Comparison of ENCODE assay signal across 28 cellular contexts in the genomic region with DNA sequence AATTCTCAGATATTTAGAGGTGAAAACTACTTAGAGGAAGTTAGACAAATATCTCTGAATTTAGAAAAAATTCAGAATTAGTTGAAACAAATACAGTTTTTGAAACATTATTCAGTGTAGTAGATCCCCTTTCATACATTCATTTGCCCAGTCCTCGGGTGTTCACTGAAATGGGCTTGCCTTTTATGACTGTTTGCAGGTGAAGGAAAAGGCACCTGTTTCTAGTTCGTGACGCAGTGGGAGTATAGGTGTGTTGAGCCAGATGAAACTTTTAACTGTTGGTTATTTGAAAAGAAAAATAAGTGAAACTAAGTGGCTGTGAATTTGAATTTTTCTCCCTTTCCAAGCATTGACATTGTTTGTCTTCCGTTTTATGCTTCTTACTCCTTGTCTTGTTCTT. TPM values are rescaled to one million over a fixed set of nuclear protein-coding genes. Genes with fewer than 3 reads are reported as not detected.
DNase-seq lines count a peak whose midpoint lies in the region; ATAC-seq, FAIRE-seq and TF ChIP-seq lines count a peak whose summit lies in the region.
"Had no signal": no experiment of that assay in that cellular context is flagged by ENCODE, and none has a peak within 500 bp of the region (broad histone marks: within the 10 kb centered on the region; RNA-seq: fewer than 3 reads in every experiment).

No MANE protein-coding gene starts in this region.

- no peaks in the 10 kb centered on the region for H4K20me1 ChIP-seq in OCI-LY3 (ENCODE audit: insufficient read depth, low read length)
- H4K20me1 ChIP-seq: BLaER1 had no signal

- peaks cover 17% of the 10 kb centered on the region for H3K4me1 Mint-ChIP-seq in mesothelial cell of epicardium

- no peak for ATAC-seq in sciatic nerve
- ATAC-seq in GM19324 (IDR thresholded peaks at IDR 0.05; ENCODE audit: low FRiP score, unreplicated experiment): no peak
- ATAC-seq in activated naive CD4-positive, alpha-beta T cell treated with anti-CD3 and anti-CD28 coated beads, Interleukin-2, amount 50 U/mL, for 72 hours: no peak
- ATAC-seq: A549, GM12878 had no signal

- TF ChIP-seq CTCF in OCI-LY3 (IDR thresholded peaks at IDR 0.05; ENCODE audit: low read depth, low read length) (no peak), mesothelial cell of epicardium (IDR thresholded peaks at IDR 0.05; ENCODE audit: unreplicated experiment) (no peak)

- no peaks in the 10 kb centered on the region for H3K36me3 Mint-ChIP-seq in mesothelial cell of epicardium
- no peaks in the 10 kb centered on the region for H3K36me3 Mint-ChIP-seq in activated naive CD4-positive, alpha-beta T cell treated with anti-CD3 and anti-CD28 coated beads, Interleukin-2, amount 50 U/mL, for 72 hours
- H3K36me3 Mint-ChIP-seq: CD14-positive monocyte; CD4-positive, alpha-beta memory T cell; CD4-positive, CD25-positive, alpha-beta regulatory T cell; CD8-positive, alpha-beta memory T cell had no signal

- no peak overlapping the region for H3K9ac ChIP-seq in OCI-LY3 (ENCODE audit: low read length)
- H3K9ac ChIP-seq: BLaER1 had no signal

- H3K4me1 ChIP-seq in OCI-LY3 (ENCODE audit: low read length) (peaks cover 18% of the 10 kb centered on the region), small intestine (ENCODE audit: control insufficient read depth in 2 of 2, insufficient read depth in 1 of 2, low read depth in 1 of 2, low read length in 1 of 2) (no peaks in the 10 kb centered on the region)
- H3K4me1 ChIP-seq: BE2C had no signal

- H3K4me3 ChIP-seq in OCI-LY3 (ENCODE audit: low read length) (no peak overlapping the region), small intestine (ENCODE audit: low read depth in 1 of 2, low read length in 2 of 2) (no peak overlapping the region)
- H3K4me3 ChIP-seq: A549, BLaER1, GM12878 had no signal

- no peaks in the 10 kb centered on the region for H3K9me3 Mint-ChIP-seq in mesothelial cell of epicardium
- no peaks in the 10 kb centered on the region for H3K9me3 Mint-ChIP-seq in activated naive CD4-positive, alpha-beta T cell treated with anti-CD3 and anti-CD28 coated beads, Interleukin-2, amount 50 U/mL, for 72 hours
- H3K9me3 Mint-ChIP-seq: CD14-positive monocyte; CD4-positive, alpha-beta memory T cell; CD4-positive, CD25-positive, alpha-beta regulatory T cell; CD8-positive, alpha-beta memory T cell had no signal

- H3K4me2 ChIP-seq in OCI-LY3 (ENCODE audit: low read length): 0 out of 2 replicates have a peak overlapping the region, but pooled peaks have one; percentile 1
- H3K4me2 ChIP-seq: A549, BLaER1 had no signal

- no peaks in the 10 kb centered on the region for H3K36me3 ChIP-seq in OCI-LY3 (replicated peaks; ENCODE audit: low read depth, low read length)
- no peaks in the 10 kb centered on the region for H3K36me3 ChIP-seq in small intestine (ENCODE audit: control insufficient read depth in 2 of 2, insufficient read depth in 2 of 2, low read length in 2 of 2)
- H3K36me3 ChIP-seq: BE2C, BLaER1 had no signal

- DNase-seq in mesothelial cell of epicardium (ENCODE audit: low spot score in 2 of 2, unreplicated experiment in 2 of 2): no peak
- DNase-seq in small intestine: peak; percentile 6
- DNase-seq in AG08395 (ENCODE audit: low spot score): no peak
- DNase-seq in sciatic nerve (ENCODE audit: low spot score): no peak
- DNase-seq in activated naive CD4-positive, alpha-beta T cell treated with anti-CD3 and anti-CD28 coated beads, Interleukin-2, amount 50 U/mL, for 72 hours (ENCODE audit: low spot score in 2 of 2): no peak
- DNase-seq: BE2C; C1 segment of cervical spinal cord; CD4-positive, alpha-beta memory T cell; CD4-positive, CD25-positive, alpha-beta regulatory T cell; CD8-positive, alpha-beta memory T cell; COR-L47; DMS 273 treated with DMSO at 0.1 percent for 48 hours; DMS153; DMS53; DMS79; DND-41; EL; GDM1 had no signal

- H3K27ac ChIP-seq in OCI-LY3 (ENCODE audit: low read length): no peak overlapping the region
- H3K27ac ChIP-seq in small intestine (ENCODE audit: low read depth in 1 of 2, low read length in 1 of 2): no peak overlapping the region
- H3K27ac ChIP-seq: A549, BLaER1 had no signal

- WGBS in small intestine, 3 donors: 37 to 72% (median 55%) methylated on average over 4 of the region's 4 CpGs

- no peak for FAIRE-seq in small intestine (lab: Jason Lieb, UNC)
- FAIRE-seq: A549, GM12878, GM12892, GM18507 had no signal

- H3K27me3 ChIP-seq in OCI-LY3 (ENCODE audit: low read depth, low read length): peaks cover 16% of the 10 kb centered on the region
- H3K27me3 ChIP-seq in small intestine (ENCODE audit: control insufficient read depth in 2 of 2, insufficient read depth in 2 of 2, low read length in 2 of 2): no peaks in the 10 kb centered on the region
- H3K27me3 ChIP-seq: BE2C, BLaER1 had no signal

- no peak overlapping the region for H2AFZ ChIP-seq in OCI-LY3 (ENCODE audit: low read depth, low read length)

- intact Hi-C loops in sciatic nerve (cut with DNase I): loop anchor here (10.0 kb wide), 2 partner anchors 351 to 601 kb away; no protein-coding TSS in a partner anchor

- H3K27ac Mint-ChIP-seq in mesothelial cell of epicardium: peak overlapping the region; percentile 49
- H3K27ac Mint-ChIP-seq in activated naive CD4-positive, alpha-beta T cell treated with anti-CD3 and anti-CD28 coated beads, Interleukin-2, amount 50 U/mL, for 72 hours: peak overlapping the region in 1 of 2 donors; percentile 75
- H3K27ac Mint-ChIP-seq: CD14-positive monocyte; CD4-positive, alpha-beta memory T cell; CD4-positive, CD25-positive, alpha-beta regulatory T cell; CD8-positive, alpha-beta memory T cell had no signal

- H3K4me3 Mint-ChIP-seq in mesothelial cell of epicardium: no peak overlapping the region
- H3K4me3 Mint-ChIP-seq: CD14-positive monocyte; CD4-positive, alpha-beta memory T cell; CD8-positive, alpha-beta memory T cell had no signal

- H3K79me2 ChIP-seq in OCI-LY3 (ENCODE audit: low read length): no peaks in the 10 kb centered on the region

- peaks cover 12% of the 10 kb centered on the region for H3K27me3 Mint-ChIP-seq in mesothelial cell of epicardium (ENCODE audit: low read depth)

- no peaks in the 10 kb centered on the region for H3K9me3 ChIP-seq in OCI-LY3 (ENCODE audit: insufficient read depth, low read length)
- no peaks in the 10 kb centered on the region for H3K9me3 ChIP-seq in small intestine (ENCODE audit: control insufficient read depth, low read depth)
- H3K9me3 ChIP-seq: A549, BE2C, BLaER1 had no signal

RNA-seq across cellular contexts. Expression of a gene that starts 28.9 kb away (rescaled TPM):
- total RNA-seq in mesothelial cell of epicardium (16.6 to 18.1 TPM (median 17.5 TPM) in 3 replicates), sciatic nerve (not detected)
- polyA plus RNA-seq in small intestine: 1 to 10 TPM in 1 of 3 donors, not detected in 2; 2.0 TPM
- total RNA-seq in activated naive CD4-positive, alpha-beta T cell treated with anti-CD3 and anti-CD28 coated beads, Interleukin-2, amount 50 U/mL, for 72 hours: not detected
- total RNA-seq: CD4-positive, alpha-beta memory T cell; CD4-positive, CD25-positive, alpha-beta regulatory T cell; CD8-positive, alpha-beta memory T cell; Daoy; G401; GM12878 had no signal
- polyA plus RNA-seq: CD14-positive monocyte; CD4-positive, alpha-beta memory T cell; CD4-positive, CD25-positive, alpha-beta regulatory T cell; CD8-positive, alpha-beta memory T cell; GM12878 had no signal

Comparison
In these comparisons a context has a peak if more than half of its experiments do, and no peak if none do; other contexts are left out.
1. RNA of a gene that starts 28.9 kb away (total RNA-seq): 16.6 to 18.1 TPM in mesothelial cell of epicardium; not detected in sciatic nerve (single experiment) and not detected in activated naive CD4-positive, alpha-beta T cell treated with anti-CD3 and anti-CD28 coated beads, Interleukin-2, amount 50 U/mL, for 72 hours; every median in the first group is over 10 times any median in the second.